10 cellular contexts compared by ENCODE assay signal in the genomic region with DNA sequence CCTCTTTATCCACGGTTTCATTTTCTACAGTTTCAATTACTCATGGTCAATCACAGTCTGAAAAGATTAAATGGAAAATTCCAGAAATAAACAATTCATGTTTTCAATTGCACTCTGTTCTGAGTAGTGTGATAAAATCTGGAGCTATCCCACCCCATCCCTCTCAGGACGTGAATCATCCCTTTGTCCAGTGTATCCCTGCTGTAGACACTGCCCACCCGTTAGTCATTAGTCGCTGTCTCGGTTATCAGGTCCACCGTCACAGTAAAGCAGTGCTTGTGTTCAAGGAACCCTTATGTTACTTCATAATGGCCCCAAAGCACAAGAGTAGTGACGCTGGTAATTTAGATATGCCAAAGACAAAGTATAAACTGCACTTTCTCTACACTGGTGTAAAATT.
DNase-seq lines count a peak whose midpoint lies in the region; ATAC-seq and TF ChIP-seq lines count a peak whose summit lies in the region.
"Had no signal": no experiment of that assay in that cellular context is flagged by ENCODE, and none has a peak within 500 bp of the region (broad histone marks: within the 10 kb centered on the region; RNA-seq: fewer than 3 reads in every experiment).

No MANE protein-coding gene starts in this region.

- peaks cover 28% of the 10 kb centered on the region for H3F3A ChIP-seq in GM23248 (ENCODE audit: insufficient read depth)

- TF ChIP-seq CTCF in foreskin fibroblast (IDR thresholded peaks at IDR 0.05; ENCODE audit: low read depth, low read length) (no peak), GM10266 (IDR thresholded peaks at IDR 0.05; ENCODE audit: control insufficient read depth, insufficient read depth, low read depth, missing control alignments) (no peak)

- H3K9me3 ChIP-seq in GM23248 (ENCODE audit: low read depth) = no peaks in the 10 kb centered on the region

- peak overlapping the region; percentile 81 for H3K27ac ChIP-seq in GM23248

- H3K27me3 ChIP-seq in GM23248 (replicated peaks; ENCODE audit: insufficient read depth) = no peaks in the 10 kb centered on the region

- H3K4me2 ChIP-seq in GM23248 (ENCODE audit: unreplicated experiment) = peak overlapping the region; percentile 71

- peak overlapping the region; percentile 45 for H3K9ac ChIP-seq in GM23248

- no peaks in the 10 kb centered on the region for H3K36me3 ChIP-seq in GM23248 (ENCODE audit: low read depth)

- in situ Hi-C loops in GM23248 (cut with MboI) = no loop called here

- H3K4me1 ChIP-seq in GM23248 (ENCODE audit: insufficient read depth) = peaks cover 39% of the 10 kb centered on the region

- no peak for ATAC-seq in esophagus mucosa
- no peak for ATAC-seq in HG02840 (IDR thresholded peaks at IDR 0.05; ENCODE audit: low FRiP score, unreplicated experiment)

- H3K4me3 ChIP-seq in GM23248 (peak overlapping the region; percentile 40), foreskin fibroblast (ENCODE audit: low read depth in 1 of 2, low read length in 2 of 2) (no peak overlapping the region)

- 2% methylated on average over 7 of the region's 7 CpGs for WGBS in GM23248 (ENCODE audit: low coverage in 1 of 2, low lambda C conversion rate in 2 of 2, missing lambda C conversion rate in 2 of 2), 2 experiments

- H4K20me1 ChIP-seq in GM23248 (ENCODE audit: insufficient read depth) = no peaks in the 10 kb centered on the region

- peak; percentile 95 for DNase-seq in GM23248
- peak; percentile 68 for DNase-seq in T1000 (lab: John Stamatoyannopoulos, UW)
- DNase-seq in foreskin fibroblast = peak; percentile 91 to 93
- peak; percentile 34 for DNase-seq in pons (ENCODE audit: low spot score)
- DNase-seq in GM10266 (ENCODE audit: extremely low spot score) = no peak
- DNase-seq in SKM-1 treated with dmso at 0.1 percent for 144 hours (lab: John Stamatoyannopoulos, UW; ENCODE audit: unreplicated experiment) = no peak
- DNase-seq: activated CD4-positive, alpha-beta T cell treated with anti-CD3 and anti-CD28 coated beads, Interleukin-2, amount 10 ng/mL, durations not matched to agents 7 days and 5 days; stimulated activated naive CD4-positive, alpha-beta T cell treated with Interleukin-2 at 50 U/mL for 16 hours had no signal

- no peaks in the 10 kb centered on the region for H3K9me2 ChIP-seq in GM23248 (ENCODE audit: insufficient read depth)

- H2AFZ ChIP-seq in GM23248 = peak overlapping the region; percentile 26

- no peaks in the 10 kb centered on the region for H3K79me2 ChIP-seq in GM23248 (ENCODE audit: insufficient read depth)

Comparison
In these comparisons a context has a peak if more than half of its experiments do, and no peak if none do; other contexts are left out.
1. DNase-seq: peak in GM23248 (single experiment), T1000 (single experiment), foreskin fibroblast (2 of 2) and pons (single experiment); none in GM10266 (single experiment) and SKM-1 treated with dmso at 0.1 percent for 144 hours (single experiment).